Comparison of ENCODE assay signal across 16 cellular contexts in the genomic region with DNA sequence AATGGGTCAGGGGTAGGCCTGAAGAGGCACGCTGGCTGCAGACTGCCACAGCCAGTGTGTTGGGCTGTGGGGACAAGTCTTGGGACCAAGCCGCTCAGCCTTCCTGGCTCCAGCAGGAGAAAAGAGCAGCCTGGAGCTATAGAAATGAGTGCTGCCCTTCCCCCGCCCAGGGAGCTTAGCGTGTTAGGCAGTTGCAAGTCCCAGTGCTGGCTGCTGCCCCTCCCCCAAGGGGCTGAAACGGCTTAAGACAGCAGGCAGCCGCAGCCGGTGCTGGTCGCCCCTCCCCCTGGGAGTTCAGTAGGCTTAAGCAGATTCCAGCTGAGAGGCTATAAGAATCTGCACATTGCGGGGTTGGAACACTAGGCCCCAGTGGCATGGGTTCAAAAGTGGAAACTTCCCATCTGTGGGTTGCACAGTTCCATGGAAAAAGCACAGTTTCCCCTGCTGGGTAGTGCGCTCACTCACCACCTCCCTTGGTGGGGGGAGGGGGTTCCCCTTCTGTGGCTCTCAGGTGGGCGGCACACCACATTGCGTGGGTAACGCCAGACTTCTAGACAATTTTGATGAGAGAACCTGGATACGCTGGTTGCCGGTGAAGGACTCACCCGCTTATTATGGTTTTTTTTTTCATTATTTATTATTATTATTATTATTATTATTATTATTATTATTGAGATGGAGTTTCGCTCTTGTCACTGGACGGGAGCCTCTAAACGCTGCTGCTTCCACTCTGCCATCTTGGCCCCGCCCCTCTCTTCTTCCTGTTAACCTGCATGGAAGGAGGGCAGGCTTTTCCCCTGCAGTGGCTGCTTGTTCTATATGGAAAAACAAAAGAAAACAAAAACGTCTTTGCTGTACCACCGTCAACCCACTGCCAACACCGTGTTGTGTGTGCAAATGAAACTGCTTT.
A peak's percentile ranks its signal among the peaks of the same experiment; 100 is the strongest.
DNase-seq lines count a peak whose midpoint lies in the region; ATAC-seq and TF ChIP-seq lines count a peak whose summit lies in the region.
"Had no signal": no experiment of that assay in that cellular context is flagged by ENCODE, and none has a peak within 500 bp of the region (broad histone marks: within the 10 kb centered on the region; RNA-seq: fewer than 3 reads in every experiment).

No MANE protein-coding gene starts in this region.

- ATAC-seq in CD8-positive, alpha-beta T cell = no peak
- ATAC-seq: GM12878, Panc1 had no signal

- CTCF ChIA-PET in CD8-positive, alpha-beta T cell (lab: Charles Lee) = no interaction called here

- peaks cover 3% of the 10 kb centered on the region for H3K9me3 Mint-ChIP-seq in glutamatergic neuron (ENCODE audit: unreplicated experiment)
- H3K9me3 Mint-ChIP-seq in CD8-positive, alpha-beta T cell = peaks cover 8% of the 10 kb centered on the region
- H3K9me3 Mint-ChIP-seq: T-helper 2 cell treated with Interferon-gamma antibody and Interleukin-4, amounts not matched to agents 5 μg/mL and 100 μg/mL, for 36 hours had no signal

- TF ChIP-seq CTCF in BE2C (IDR thresholded peaks at IDR 0.05; ENCODE audit: low read depth, low read length) (no peak), glutamatergic neuron (IDR thresholded peaks at IDR 0.05; ENCODE audit: partially characterized antibody, unreplicated experiment) (no peak)
- no peak for TF ChIP-seq CTCF in CD8-positive, alpha-beta T cell (IDR thresholded peaks at IDR 0.05)

- intact Hi-C loops in CD8-positive, alpha-beta T cell (cut with DNase I, micrococcal nuclease) = no loop called here

- no peak overlapping the region for H3K27ac Mint-ChIP-seq in glutamatergic neuron (ENCODE audit: unreplicated experiment)
- H3K27ac Mint-ChIP-seq in CD8-positive, alpha-beta T cell = no peak overlapping the region
- H3K27ac Mint-ChIP-seq: T-helper 2 cell treated with Interferon-gamma antibody and Interleukin-4, amounts not matched to agents 5 μg/mL and 100 μg/mL, for 36 hours had no signal

- H3K36me3 ChIP-seq in BE2C = no peaks in the 10 kb centered on the region
- no peaks in the 10 kb centered on the region for H3K36me3 ChIP-seq in mesodermal cell (ENCODE audit: control insufficient read depth, insufficient read depth, low read length)
- H3K36me3 ChIP-seq in CD8-positive, alpha-beta T cell (ENCODE audit: insufficient read depth, low read length) = no peaks in the 10 kb centered on the region
- no peaks in the 10 kb centered on the region for H3K36me3 ChIP-seq in SJCRH30
- H3K36me3 ChIP-seq: vagina had no signal

- H3K9me3 ChIP-seq in BE2C (no peaks in the 10 kb centered on the region), mesodermal cell (ENCODE audit: control insufficient read depth, low read length) (no peaks in the 10 kb centered on the region), SJCRH30 (replicated peaks) (no peaks in the 10 kb centered on the region)
- H3K9me3 ChIP-seq in CD8-positive, alpha-beta T cell (ENCODE audit: low read length) = no peaks in the 10 kb centered on the region
- H3K9me3 ChIP-seq: vagina had no signal

- DNase-seq in BE2C = peak; percentile 65
- DNase-seq in OCI-M1 (lab: John Stamatoyannopoulos, UW) = peak; percentile 26
- peak; percentile 89 for DNase-seq in glutamatergic neuron
- no peak for DNase-seq in CD8-positive, alpha-beta T cell
- no peak for DNase-seq in A172 (ENCODE audit: low spot score)
- DNase-seq in HK-2 (ENCODE audit: unreplicated experiment) = no peak
- DNase-seq in SJCRH30 = no peak
- DNase-seq: activated naive CD4-positive, alpha-beta T cell treated with Interleukin-2 at 50 U/mL for 16 hours; cerebellar nuclear complex; DMS53; NCI-H226 had no signal

- POLR2A ChIA-PET in CD8-positive, alpha-beta T cell (lab: Charles Lee) = no interaction called here

- peak overlapping the region; percentile 53 for H3K4me3 Mint-ChIP-seq in glutamatergic neuron (ENCODE audit: unreplicated experiment)
- H3K4me3 Mint-ChIP-seq in CD8-positive, alpha-beta T cell = no peak overlapping the region
- H3K4me3 Mint-ChIP-seq: T-helper 2 cell treated with Interferon-gamma antibody and Interleukin-4, amounts not matched to agents 5 μg/mL and 100 μg/mL, for 36 hours had no signal

- WGBS in mesodermal cell (ENCODE audit: insufficient coverage in 2 of 2), 2 experiments = 10 to 13% methylated on average over 10 to 12 of the region's 23 CpGs

- H3K27ac ChIP-seq in mesodermal cell (ENCODE audit: low read depth, low read length, severe bottlenecking) (peak overlapping the region; percentile 53), SJCRH30 (no peak overlapping the region)
- no peak overlapping the region for H3K27ac ChIP-seq in CD8-positive, alpha-beta T cell (ENCODE audit: low read depth, low read length)
- H3K27ac ChIP-seq: vagina had no signal

- peaks cover 13% of the 10 kb centered on the region for H3K4me1 Mint-ChIP-seq in glutamatergic neuron (ENCODE audit: low read depth, unreplicated experiment)
- no peaks in the 10 kb centered on the region for H3K4me1 Mint-ChIP-seq in CD8-positive, alpha-beta T cell (ENCODE audit: low read depth)

- H3K4me1 ChIP-seq in BE2C (no peaks in the 10 kb centered on the region; the same call in 1 of the 2 replicates), mesodermal cell (ENCODE audit: control insufficient read depth, insufficient read depth, low read length, poor library complexity, severe bottlenecking) (peaks cover 15% of the 10 kb centered on the region), SJCRH30 (no peaks in the 10 kb centered on the region)
- no peaks in the 10 kb centered on the region for H3K4me1 ChIP-seq in CD8-positive, alpha-beta T cell (ENCODE audit: insufficient read depth, low read length)
- H3K4me1 ChIP-seq: vagina had no signal

- H3K36me3 Mint-ChIP-seq in glutamatergic neuron (ENCODE audit: unreplicated experiment) = peaks cover 9% of the 10 kb centered on the region
- no peaks in the 10 kb centered on the region for H3K36me3 Mint-ChIP-seq in CD8-positive, alpha-beta T cell

- H3K27me3 ChIP-seq in BE2C (no peaks in the 10 kb centered on the region), SJCRH30 (no peaks in the 10 kb centered on the region)
- no peaks in the 10 kb centered on the region for H3K27me3 ChIP-seq in CD8-positive, alpha-beta T cell (ENCODE audit: insufficient read depth, low read length)
- H3K27me3 ChIP-seq: vagina had no signal

- H3K4me3 ChIP-seq in BE2C (ENCODE audit: low read depth, low read length) = no peak overlapping the region
- peak overlapping the region; percentile 1 for H3K4me3 ChIP-seq in mesodermal cell (ENCODE audit: extremely low read depth, insufficient read depth, low read length, poor library complexity, severe bottlenecking)
- no peak overlapping the region for H3K4me3 ChIP-seq in CD8-positive, alpha-beta T cell (ENCODE audit: low read depth, low read length)
- H3K4me3 ChIP-seq in SJCRH30 = no peak overlapping the region
- H3K4me3 ChIP-seq: GM12878, vagina had no signal

- no peaks in the 10 kb centered on the region for H3K27me3 Mint-ChIP-seq in glutamatergic neuron (ENCODE audit: unreplicated experiment)
- peaks cover 8% of the 10 kb centered on the region for H3K27me3 Mint-ChIP-seq in CD8-positive, alpha-beta T cell (ENCODE audit: low read depth)

Comparison
In these comparisons a context has a peak if more than half of its experiments do, and no peak if none do; other contexts are left out.
1. DNase-seq: peak in BE2C (single experiment), OCI-M1 (single experiment) and glutamatergic neuron (single experiment); none in CD8-positive, alpha-beta T cell (0 of 7), A172 (single experiment), HK-2 (single experiment) and SJCRH30 (0 of 2).